20 cellular contexts compared by ENCODE assay signal in the genomic region with DNA sequence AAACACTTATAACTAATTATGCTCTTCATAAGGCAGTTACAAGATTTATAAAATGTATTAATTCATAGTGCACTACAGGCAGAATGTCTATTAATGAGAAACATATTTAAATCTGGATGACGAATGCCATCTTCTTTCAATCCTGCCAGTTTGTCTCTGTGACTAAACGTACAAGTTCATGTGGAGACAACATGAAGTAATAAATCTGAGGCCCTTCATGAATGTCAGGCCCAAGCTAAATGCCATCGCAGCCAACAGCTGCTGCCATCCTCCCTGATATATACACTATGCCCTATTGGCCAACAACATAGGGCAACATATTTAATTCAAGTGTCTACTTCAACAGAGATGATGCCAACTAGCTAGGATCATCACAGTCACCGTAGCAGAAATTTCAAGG. TPM values are rescaled to one million over a fixed set of nuclear protein-coding genes. Genes with fewer than 3 reads are reported as not detected.
DNase-seq lines count a peak whose midpoint lies in the region; ATAC-seq and TF ChIP-seq lines count a peak whose summit lies in the region.
"Had no signal": no experiment of that assay in that cellular context is flagged by ENCODE, and none has a peak within 500 bp of the region (broad histone marks: within the 10 kb centered on the region; RNA-seq: fewer than 3 reads in every experiment).

No MANE protein-coding gene starts in this region.

- H3K56ac ChIP-seq in IMR-90 (ENCODE audit: extremely low read depth, insufficient read depth, low read length), result no peak overlapping the region

- H2BK5ac ChIP-seq in IMR-90 (ENCODE audit: low read depth, low read length, poor library complexity, severe bottlenecking), result no peak overlapping the region

- H3K4me1 ChIP-seq in IMR-90 (ENCODE audit: control insufficient read depth, insufficient read depth, low read length) (peaks cover 25% of the 10 kb centered on the region), osteoblast (ENCODE audit: insufficient read depth, low read length) (peaks cover 18% of the 10 kb centered on the region)
- H3K4me1 ChIP-seq: BLaER1 treated with 17β-estradiol and CSF1 and Interleukin-3, amounts not matched to agents 10 nM and 100 nM had no signal

- no peak overlapping the region for H2AK9ac ChIP-seq in IMR-90 (replicated peaks; ENCODE audit: low read depth, low read length, poor library complexity)

- H2BK15ac ChIP-seq in IMR-90 (ENCODE audit: low read depth, low read length), result no peak overlapping the region

- H4K8ac ChIP-seq in IMR-90 (ENCODE audit: low read depth in 2 of 2, low read length in 2 of 2), result no peak overlapping the region

- peak overlapping the region; percentile 38; the same call in 1 of the 2 replicates for H2AK5ac ChIP-seq in IMR-90 (ENCODE audit: low read depth, low read length)

- TF ChIP-seq CTCF in AG10803 (conservative IDR thresholded peaks at IDR 0.05; ENCODE audit: low read length) (no peak), IMR-90 (conservative IDR thresholded peaks at IDR 0.05; ENCODE audit: low read depth, low read length) (no peak), dorsolateral prefrontal cortex (IDR thresholded peaks at IDR 0.05 in 54 of 56, conservative IDR thresholded peaks at IDR 0.05 in 2 of 56; ENCODE audit: low read depth in 1 of 56, partially characterized antibody in 56 of 56) (no peak), osteocyte (IDR thresholded peaks at IDR 0.05) (no peak), osteoblast (IDR thresholded peaks at IDR 0.05; ENCODE audit: extremely low read depth, low read depth, low read length) (no peak)

- H3K36me3 ChIP-seq in IMR-90 (ENCODE audit: control insufficient read depth, insufficient read depth, low read length), result no peaks in the 10 kb centered on the region
- H3K36me3 ChIP-seq in osteoblast (ENCODE audit: insufficient read depth, low read length), result no peaks in the 10 kb centered on the region
- H3K36me3 ChIP-seq: BLaER1 treated with 17β-estradiol and CSF1 and Interleukin-3, amounts not matched to agents 10 nM and 100 nM had no signal

- H3K27me3 ChIP-seq in IMR-90 (ENCODE audit: control insufficient read depth, insufficient read depth, low read length) (no peaks in the 10 kb centered on the region), dorsolateral prefrontal cortex (no peaks in the 10 kb centered on the region), osteoblast (ENCODE audit: insufficient read depth, low read length) (no peaks in the 10 kb centered on the region)
- H3K27me3 ChIP-seq: BLaER1 treated with 17β-estradiol and CSF1 and Interleukin-3, amounts not matched to agents 10 nM and 100 nM had no signal

- H4K5ac ChIP-seq in IMR-90 (ENCODE audit: low read depth, low read length), result no peak overlapping the region

- no peak overlapping the region for H3K14ac ChIP-seq in IMR-90 (replicated peaks; ENCODE audit: low read depth, low read length)

- H3K9ac ChIP-seq in IMR-90 (ENCODE audit: low read depth, low read length), result no peak overlapping the region
- H3K9ac ChIP-seq: BLaER1 treated with 17β-estradiol and CSF1 and Interleukin-3, amounts not matched to agents 10 nM and 100 nM had no signal

- no peak for TF ChIP-seq POLR2A in IMR-90 (IDR thresholded peaks at IDR 0.05; ENCODE audit: low read depth, low read length)

- H3K27ac ChIP-seq in IMR-90 (ENCODE audit: insufficient read depth, low read length) (no peak overlapping the region), dorsolateral prefrontal cortex (peak overlapping the region in 30 of 59 donors; percentile 0 to 93 (median 54)), osteoblast (ENCODE audit: low read depth, low read length) (no peak overlapping the region)
- H3K27ac ChIP-seq: BLaER1 treated with 17β-estradiol and CSF1 and Interleukin-3, amounts not matched to agents 10 nM and 100 nM had no signal

- H3K27ac Mint-ChIP-seq in osteocyte (ENCODE audit: unreplicated experiment), result peak overlapping the region; percentile 14

- H3K4ac ChIP-seq in IMR-90 (ENCODE audit: low read depth, low read length), result no peak overlapping the region

- dilution Hi-C loops in IMR-90 (cut with HindIII; ENCODE audit: low sequenced_read_pairs, unreplicated experiment), result no loop called here

- no peak overlapping the region for H3K4me3 Mint-ChIP-seq in osteocyte (ENCODE audit: unreplicated experiment)
- H3K4me3 Mint-ChIP-seq: CD8-positive, alpha-beta memory T cell had no signal

- H2AFZ ChIP-seq in IMR-90 (replicated peaks; ENCODE audit: low read length, poor library complexity), result no peak overlapping the region
- H2AFZ ChIP-seq in osteoblast (ENCODE audit: low read length), result no peak overlapping the region

- no TSS peak for BruUV-seq in IMR-90 (replicated peaks; lab: Mats Ljungman, UMichigan)

- H4K20me1 ChIP-seq in IMR-90 (ENCODE audit: insufficient read depth, low read length) (peaks cover 20% of the 10 kb centered on the region), osteoblast (ENCODE audit: insufficient read depth, low read length) (peaks cover 14% of the 10 kb centered on the region)
- H4K20me1 ChIP-seq: BLaER1 treated with 17β-estradiol and CSF1 and Interleukin-3, amounts not matched to agents 10 nM and 100 nM had no signal

- H4K91ac ChIP-seq in IMR-90 (ENCODE audit: insufficient read depth, low read depth, low read length), result no peak overlapping the region

- POLR2A ChIA-PET in IMR-90 (lab: Charles Lee; ENCODE audit: unreplicated experiment), result no interaction called here

- intact Hi-C loops in IMR-90 (cut with micrococcal nuclease), result loop anchor here (5.0 kb wide), 1 partner anchor 47 kb away; no protein-coding TSS in a partner anchor
- intact Hi-C loops in dorsolateral prefrontal cortex (cut with DNase I), result no loop called here

- in situ Hi-C loops in IMR-90 (cut with MboI; ENCODE audit: low sequenced_read_pairs), result no loop called here

- DNase-seq in AG10803 (ENCODE audit: low read depth) (peak; percentile 69), IMR-90 (no peak), dorsolateral prefrontal cortex (no peak), osteocyte (ENCODE audit: extremely low spot score, unreplicated experiment) (no peak), osteoblast (ENCODE audit: insufficient read length, low spot score, missing footprints) (no peak), NCI-H226 (no peak), NCI-H748 treated with DMSO at 0.1 percent for 48 hours (lab: John Stamatoyannopoulos, UW) (no peak)
- DNase-seq: CD8-positive, alpha-beta memory T cell; DMS79 treated with DMSO at 0.1 percent for 48 hours; MM.1S; NCI-H1092; NCI-H146; NCI-H2081; NCI-H2171 treated with DMSO at 0.1 percent for 48 hours; OCI-M1; SHP77 had no signal

- no peak overlapping the region for H3K18ac ChIP-seq in IMR-90 (ENCODE audit: low read depth, low read length)

- H3K27me3 Mint-ChIP-seq in osteocyte (ENCODE audit: unreplicated experiment), result no peaks in the 10 kb centered on the region

- ATAC-seq in IMR-90 (ENCODE audit: low read depth), result no peak
- ATAC-seq in HG02870 (IDR thresholded peaks at IDR 0.05; ENCODE audit: unreplicated experiment), result no peak

- WGBS in IMR-90 (ENCODE audit: extremely low coverage in 2 of 2, insufficient read length in 1 of 2), 2 experiments, result 100% methylated on average over 1 of the region's 4 CpGs; no CpG with 5 or more reads in 1 of the 2 experiments

- peaks cover 57 to 89% of the 10 kb centered on the region in 2 experiments for H3K79me1 ChIP-seq in IMR-90 (ENCODE audit: low read depth in 1 of 2, low read length in 2 of 2)

- H3K4me1 Mint-ChIP-seq in osteocyte (ENCODE audit: unreplicated experiment), result peaks cover 86% of the 10 kb centered on the region

- H3K79me2 ChIP-seq in osteoblast (ENCODE audit: insufficient read depth, low read length), result peaks cover 100% of the 10 kb centered on the region

- H3K4me2 ChIP-seq in IMR-90 (ENCODE audit: low read depth, low read length), result no peak overlapping the region
- no peak overlapping the region for H3K4me2 ChIP-seq in osteoblast (ENCODE audit: insufficient read depth, low read length)
- H3K4me2 ChIP-seq: BLaER1 treated with 17β-estradiol and CSF1 and Interleukin-3, amounts not matched to agents 10 nM and 100 nM had no signal

- no peaks in the 10 kb centered on the region for H3K9me3 ChIP-seq in IMR-90 (ENCODE audit: control insufficient read depth, insufficient read depth, low read length)
- no peaks in the 10 kb centered on the region for H3K9me3 ChIP-seq in osteoblast (ENCODE audit: low read depth, low read length)
- H3K9me3 ChIP-seq: BLaER1 treated with 17β-estradiol and CSF1 and Interleukin-3, amounts not matched to agents 10 nM and 100 nM had no signal

- H3K9me1 ChIP-seq in IMR-90 (ENCODE audit: insufficient read depth, low read length), result peaks cover 14% of the 10 kb centered on the region

- H3K23ac ChIP-seq in IMR-90 (ENCODE audit: low read depth, low read length), result no peak overlapping the region

- H3K9me3 Mint-ChIP-seq in osteocyte (ENCODE audit: unreplicated experiment), result no peaks in the 10 kb centered on the region
- H3K9me3 Mint-ChIP-seq: CD8-positive, alpha-beta memory T cell had no signal

- H2BK120ac ChIP-seq in IMR-90 (ENCODE audit: low read depth, low read length), result no peak overlapping the region

- no peaks in the 10 kb centered on the region for H3K36me3 Mint-ChIP-seq in osteocyte (ENCODE audit: unreplicated experiment)

- no peak for TF ChIP-seq RAD21 in IMR-90 (IDR thresholded peaks at IDR 0.05; ENCODE audit: low read length)

- H3K4me3 ChIP-seq in AG10803 (ENCODE audit: low read length) (no peak overlapping the region), IMR-90 (ENCODE audit: insufficient read depth, low read depth, low read length) (no peak overlapping the region), dorsolateral prefrontal cortex (no peak overlapping the region), osteoblast (ENCODE audit: insufficient read depth, low read length) (no peak overlapping the region)
- H3K4me3 ChIP-seq: BLaER1 treated with 17β-estradiol and CSF1 and Interleukin-3, amounts not matched to agents 10 nM and 100 nM; SK-N-MC had no signal

- CTCF ChIA-PET in IMR-90 (lab: Yijun Ruan, JAX), result no interaction called here

- H2BK20ac ChIP-seq in IMR-90 (ENCODE audit: low read depth, low read length), result no peak overlapping the region

TF ChIP-seq in IMR-90, 13 proteins besides CTCF, POLR2A, EP300 and RAD21 (continues in another document):
- TF ChIP-seq, protein P1, sequence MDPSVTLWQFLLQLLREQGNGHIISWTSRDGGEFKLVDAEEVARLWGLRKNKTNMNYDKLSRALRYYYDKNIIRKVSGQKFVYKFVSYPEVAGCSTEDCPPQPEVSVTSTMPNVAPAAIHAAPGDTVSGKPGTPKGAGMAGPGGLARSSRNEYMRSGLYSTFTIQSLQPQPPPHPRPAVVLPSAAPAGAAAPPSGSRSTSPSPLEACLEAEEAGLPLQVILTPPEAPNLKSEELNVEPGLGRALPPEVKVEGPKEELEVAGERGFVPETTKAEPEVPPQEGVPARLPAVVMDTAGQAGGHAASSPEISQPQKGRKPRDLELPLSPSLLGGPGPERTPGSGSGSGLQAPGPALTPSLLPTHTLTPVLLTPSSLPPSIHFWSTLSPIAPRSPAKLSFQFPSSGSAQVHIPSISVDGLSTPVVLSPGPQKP (IDR thresholded peaks at IDR 0.05; ENCODE audit: borderline replicate concordance, low read depth, low read length), result no peak

RNA-seq across cellular contexts. Expression of a gene that starts 43.8 kb away (rescaled TPM):
- total RNA-seq in IMR-90 (2012; rRNA removed) (79.6 and 88.3 TPM in 2 replicates), dorsolateral prefrontal cortex (100 to 1,000 TPM in 86 of 120 experiments, 10 to 100 TPM in 34; 56.5 to 140 (median 109) TPM), osteocyte (64.2 and 66.0 TPM in 2 replicates), osteoblast (36.9 and 41.8 TPM in 2 replicates)
- polyA plus RNA-seq in IMR-90 (2012; rRNA removed), result 58.2 and 64.8 TPM in 2 replicates
- 36.9 and 41.6 TPM in 2 replicates for polyA plus RNA-seq in IMR-90 (2012; cell fraction: cytosol; rRNA removed)
- polyA plus RNA-seq in IMR-90 (2012; cell fraction: nucleus; rRNA removed; ENCODE audit: low replicate concordance), result 21.8 and 70.0 TPM in 2 replicates
- total RNA-seq: G401 had no signal

Comparison
In these comparisons a context has a peak if more than half of its experiments do, and no peak if none do; other contexts are left out.
1. H3K27ac ChIP-seq: peak in dorsolateral prefrontal cortex (30 of 59); none in IMR-90 (single experiment) and osteoblast (single experiment).